In genomic region chr9:26955222-26955903, GRCh38 we compare ENCODE assay signal across 9 cellular contexts. TPM values are rescaled to one million over a fixed set of nuclear protein-coding genes. Genes with fewer than 3 reads are reported as not detected.
DNase-seq lines count a peak whose midpoint lies in the region; ATAC-seq and TF ChIP-seq lines count a peak whose summit lies in the region.
"Had no signal": no experiment of that assay in that cellular context is flagged by ENCODE, and none has a peak within 500 bp of the region (broad histone marks: within the 10 kb centered on the region; RNA-seq: fewer than 3 reads in every experiment).

No MANE protein-coding gene starts in this region.

- CTCF ChIA-PET in activated CD8-positive, alpha-beta T cell treated with anti-CD3 and anti-CD28 coated beads for 36 hours (lab: Charles Lee): interaction anchor here (0.6 to 1.8 kb wide), 3 partner anchors 8 to 62 kb away, joined by 3 to 9 read pairs (median 4); partner anchors contain the start of genes CAAP1 and PLAA

- TF ChIP-seq POLR2A in sigmoid colon (IDR thresholded peaks at IDR 0.05): no peak

- peaks cover 7% of the 10 kb centered on the region; the same call in 1 of the 2 replicates for H3K4me1 ChIP-seq in HUES64 (ENCODE audit: insufficient read depth, low read length)
- H3K4me1 ChIP-seq in sigmoid colon: peaks cover 0 to 14% (median 9%) of the 10 kb centered on the region in 4 donors
- H3K4me1 ChIP-seq: BLaER1 had no signal

- no peaks in the 10 kb centered on the region for H3K9me3 ChIP-seq in HUES64 (ENCODE audit: insufficient read depth, low read depth, low read length)
- no peaks in the 10 kb centered on the region for H3K9me3 ChIP-seq in sigmoid colon

- H3K27ac Mint-ChIP-seq in activated CD8-positive, alpha-beta T cell treated with anti-CD3 and anti-CD28 coated beads for 36 hours: peak overlapping the region; percentile 81

- TF ChIP-seq CTCF in activated CD8-positive, alpha-beta T cell treated with anti-CD3 and anti-CD28 coated beads for 36 hours (IDR thresholded peaks at IDR 0.05): no peak
- no peak for TF ChIP-seq CTCF in sigmoid colon (IDR thresholded peaks at IDR 0.05)

- POLR2A ChIA-PET in activated CD8-positive, alpha-beta T cell treated with anti-CD3 and anti-CD28 coated beads for 36 hours (lab: Charles Lee): interaction anchor here (0.6 to 3.5 kb wide), 5 partner anchors 8 to 64 kb away, joined by 4 to 11 read pairs (median 9); partner anchors contain the start of genes CAAP1 and PLAA

- peak overlapping the region; percentile 82 for H3K4me3 Mint-ChIP-seq in activated CD8-positive, alpha-beta T cell treated with anti-CD3 and anti-CD28 coated beads for 36 hours

- H3K27me3 Mint-ChIP-seq in activated CD8-positive, alpha-beta T cell treated with anti-CD3 and anti-CD28 coated beads for 36 hours: no peaks in the 10 kb centered on the region

- no peak for ATAC-seq in activated CD8-positive, alpha-beta T cell treated with anti-CD3 and anti-CD28 coated beads for 36 hours
- ATAC-seq in left ventricle myocardium superior (peak; percentile 41), HG03460 (IDR thresholded peaks at IDR 0.05; ENCODE audit: unreplicated experiment) (no peak)

- peaks cover 26% of the 10 kb centered on the region for H3K4me1 Mint-ChIP-seq in activated CD8-positive, alpha-beta T cell treated with anti-CD3 and anti-CD28 coated beads for 36 hours (ENCODE audit: low read depth)

- H3K27me3 ChIP-seq in HUES64 (ENCODE audit: insufficient read depth, low read length): no peaks in the 10 kb centered on the region
- H3K27me3 ChIP-seq in sigmoid colon: no peaks in the 10 kb centered on the region

- WGBS in HUES64: 94% methylated on average over 3 of the region's 4 CpGs
- 13 to 36% methylated on average over 4 of the region's 4 CpGs for WGBS in sigmoid colon, 2 donors

- no peaks in the 10 kb centered on the region for H3K36me3 Mint-ChIP-seq in activated CD8-positive, alpha-beta T cell treated with anti-CD3 and anti-CD28 coated beads for 36 hours (ENCODE audit: low read depth)

- H3K36me3 ChIP-seq in HUES64 (ENCODE audit: insufficient read depth, low read length): no peaks in the 10 kb centered on the region
- H3K36me3 ChIP-seq in sigmoid colon: no peaks in the 10 kb centered on the region
- H3K36me3 ChIP-seq: BLaER1 had no signal

- intact Hi-C loops in activated CD8-positive, alpha-beta T cell treated with anti-CD3 and anti-CD28 coated beads for 36 hours (cut with micrococcal nuclease): loop anchor here (5.0 kb wide), 1 partner anchor 63 kb away; the partner anchor contains the start of gene CAAP1
- intact Hi-C loops in left ventricle myocardium superior (cut with micrococcal nuclease) (no loop called here), sigmoid colon (cut with DNase I) (loop anchor here (10.0 kb wide), 2 partner anchors 579 to 619 kb away; partner anchors contain the start of gene C9orf72)

- peak overlapping the region; percentile 89 for H3K4me3 ChIP-seq in HUES64 (ENCODE audit: low read length)
- peak overlapping the region; percentile 56 to 61 (median 59) for H3K4me3 ChIP-seq in sigmoid colon
- H3K4me3 ChIP-seq: BLaER1 had no signal

- DNase-seq in NCI-H1092 treated with DMSO at 0.1 percent for 48 hours (lab: John Stamatoyannopoulos, UW): peak; percentile 36
- DNase-seq in NCI-H1092 (lab: John Stamatoyannopoulos, UW): no peak
- no peak for DNase-seq in activated CD8-positive, alpha-beta T cell treated with anti-CD3 and anti-CD28 coated beads for 36 hours
- DNase-seq in left ventricle myocardium superior: no peak
- DNase-seq in sigmoid colon: no peak
- no peak for DNase-seq in kidney glomerular epithelial cell (lab: John Stamatoyannopoulos, UW)

- TF ChIP-seq EP300 in sigmoid colon (IDR thresholded peaks at IDR 0.05): no peak

- H3K9me3 Mint-ChIP-seq in activated CD8-positive, alpha-beta T cell treated with anti-CD3 and anti-CD28 coated beads for 36 hours: no peaks in the 10 kb centered on the region

- H3K27ac ChIP-seq in HUES64 (ENCODE audit: low read depth, low read length) (peak overlapping the region; percentile 77; the same call in 1 of the 2 replicates), sigmoid colon (peak overlapping the region; percentile 83 to 90 (median 88))
- H3K27ac ChIP-seq: BLaER1 had no signal

- H3K9ac ChIP-seq in HUES64 (ENCODE audit: low read depth, low read length): peak overlapping the region; percentile 92
- H3K9ac ChIP-seq: BLaER1 had no signal

RNA-seq across cellular contexts. Expression of gene IFT74, which starts 0.8 kb away (rescaled TPM):
- polyA plus RNA-seq in HUES64 (2013, experiment 1 of 2): 10.1 TPM
- 14.9 TPM for polyA plus RNA-seq in HUES64 (2013, experiment 2 of 2)
- total RNA-seq in activated CD8-positive, alpha-beta T cell treated with anti-CD3 and anti-CD28 coated beads for 36 hours: 1 to 10 TPM; 9.1 to 9.2 TPM
- total RNA-seq in left ventricle myocardium superior (9.2 TPM), sigmoid colon (10 to 100 TPM; 14.1 to 22.5 (median 18.2) TPM)
- polyA plus RNA-seq in sigmoid colon: 10 to 100 TPM in 2 of 3 donors, 1 to 10 TPM in 1; 9.6 to 15.7 (median 10.1) TPM

RNA-seq across cellular contexts. Expression of gene PLAA, which starts 8.3 kb away (rescaled TPM):
- polyA plus RNA-seq in HUES64 (2013, experiment 1 of 2): 39.6 TPM
- polyA plus RNA-seq in HUES64 (2013, experiment 2 of 2): 41.3 TPM
- 10 to 100 TPM; 29.8 to 31.9 TPM for total RNA-seq in activated CD8-positive, alpha-beta T cell treated with anti-CD3 and anti-CD28 coated beads for 36 hours
- total RNA-seq in left ventricle myocardium superior (33.8 TPM), sigmoid colon (10 to 100 TPM; 20.8 to 32.1 (median 28.0) TPM)
- polyA plus RNA-seq in sigmoid colon: 10 to 100 TPM; 13.9 to 16.2 (median 15.3) TPM

RNA-seq across cellular contexts. Expression of gene LRRC19, which starts 50.1 kb away (rescaled TPM):
- not detected for polyA plus RNA-seq in HUES64 (2013, experiment 1 of 2)
- polyA plus RNA-seq in HUES64 (2013, experiment 2 of 2): not detected
- total RNA-seq in activated CD8-positive, alpha-beta T cell treated with anti-CD3 and anti-CD28 coated beads for 36 hours: not detected
- not detected for total RNA-seq in left ventricle myocardium superior
- total RNA-seq in sigmoid colon: under 1 TPM in 1 of 4 donors, not detected in 3; 0.83 TPM
- 10 to 100 TPM; 13.8 to 25.9 (median 17.1) TPM for polyA plus RNA-seq in sigmoid colon
